8 cellular contexts compared by ENCODE assay signal in the genomic region with DNA sequence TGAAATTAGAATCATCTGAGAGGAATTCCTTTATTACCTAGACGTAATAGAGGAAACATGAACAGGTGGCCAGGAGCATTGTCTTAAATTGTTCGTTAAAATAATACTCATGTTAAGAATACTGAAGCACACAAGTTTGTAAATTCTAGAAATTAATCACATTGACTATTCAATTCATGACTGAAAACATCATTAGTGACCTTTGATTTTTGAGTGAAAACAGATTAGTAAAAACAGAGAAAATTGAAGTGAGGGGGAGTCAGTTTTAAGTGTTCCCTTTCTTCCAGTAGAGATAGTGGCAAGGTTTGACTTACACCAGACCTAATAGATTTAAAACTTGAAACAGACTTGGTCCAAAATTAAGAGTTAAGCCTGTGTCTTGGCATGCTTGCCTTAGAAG. TPM values are rescaled to one million over a fixed set of nuclear protein-coding genes. Genes with fewer than 3 reads are reported as not detected.
DNase-seq lines count a peak whose midpoint lies in the region; ATAC-seq and TF ChIP-seq lines count a peak whose summit lies in the region.

No MANE protein-coding gene starts in this region.

- no peaks in the 10 kb centered on the region for H3K9me3 ChIP-seq in psoas muscle

- H3K36me3 ChIP-seq in psoas muscle (ENCODE audit: insufficient read depth in 1 of 2, low read depth in 1 of 2), result peaks cover 0 to 5% of the 10 kb centered on the region in 2 donors

- no peak for ATAC-seq in psoas muscle
- ATAC-seq in HG03095 (IDR thresholded peaks at IDR 0.05; ENCODE audit: unreplicated experiment), result no peak
- ATAC-seq in GM19463 (IDR thresholded peaks at IDR 0.05; ENCODE audit: unreplicated experiment), result no peak

- intact Hi-C loops in psoas muscle (cut with DNase I), result loop anchor here in 1 of 2 donors (5.0 kb wide), 1 partner anchor 37 kb away; no protein-coding TSS in a partner anchor

- 0 to 7% (median 2%) methylated on average over 2 of the region's 2 CpGs for WGBS in psoas muscle, 3 donors

- no peaks in the 10 kb centered on the region for H3K27me3 ChIP-seq in psoas muscle (ENCODE audit: insufficient read depth in 3 of 3, low read length in 2 of 3)

- no peak for TF ChIP-seq CTCF in epithelial cell of proximal tubule (conservative IDR thresholded peaks at IDR 0.05; ENCODE audit: low read depth, low read length)
- TF ChIP-seq CTCF in psoas muscle (IDR thresholded peaks at IDR 0.05), result no peak

- DNase-seq in RKO (ENCODE audit: low spot score), result peak; percentile 25
- DNase-seq in epithelial cell of proximal tubule (ENCODE audit: low read depth), result no peak
- no peak for DNase-seq in psoas muscle
- DNase-seq in A172 (ENCODE audit: low spot score), result no peak
- no peak for DNase-seq in NCI-H774 (lab: John Stamatoyannopoulos, UW)

- peaks cover 68% of the 10 kb centered on the region for H3K4me1 ChIP-seq in psoas muscle

- H3K4me3 ChIP-seq in GM08714 (ENCODE audit: low read length), result peak overlapping the region; percentile 92; the same call in 1 of the 2 replicates
- H3K4me3 ChIP-seq in epithelial cell of proximal tubule (ENCODE audit: low read depth, low read length), result peak overlapping the region; percentile 69
- H3K4me3 ChIP-seq in psoas muscle, result peak overlapping the region; percentile 92

- peak overlapping the region; percentile 100 for H3K27ac ChIP-seq in psoas muscle

RNA-seq across cellular contexts. Expression of a gene that starts 1.4 kb away (rescaled TPM):
- 25.8 and 31.8 TPM in 2 replicates for total RNA-seq in epithelial cell of proximal tubule
- 10 to 100 TPM; 68.3 to 94.1 (median 79.4) TPM for total RNA-seq in psoas muscle
- polyA plus RNA-seq in psoas muscle, result 10 to 100 TPM; 27.8 to 88.7 (median 49.4) TPM
- total RNA-seq in A172 (2014; rRNA removed; shearing (Covaris generic)), result 49.2 and 60.5 TPM in 2 replicates

RNA-seq across cellular contexts. Expression of a gene that starts 4.7 kb away (rescaled TPM):
- total RNA-seq in epithelial cell of proximal tubule (0.94 and 1.4 TPM in 2 replicates), psoas muscle (1 to 10 TPM; 2.4 to 4.7 (median 2.7) TPM)
- polyA plus RNA-seq in psoas muscle, result 1 to 10 TPM in 2 of 3 donors, under 1 TPM in 1; 0.73 to 3.4 (median 3.0) TPM
- total RNA-seq in A172 (2014; rRNA removed; shearing (Covaris generic)), result 0.84 and 1.8 TPM in 2 replicates

RNA-seq across cellular contexts. Expression of a gene that starts 42.2 kb away (rescaled TPM):
- 0.29 and 1.2 TPM in 2 replicates for total RNA-seq in epithelial cell of proximal tubule
- 1 to 10 TPM; 1.1 to 5.7 (median 3.8) TPM for total RNA-seq in psoas muscle
- polyA plus RNA-seq in psoas muscle, result 10 to 100 TPM in 1 of 3 donors, 1 to 10 TPM in 2; 1.3 to 21.2 (median 1.9) TPM
- 0.07 and 0.41 TPM in 2 replicates for total RNA-seq in A172 (2014; rRNA removed; shearing (Covaris generic))
